In genomic region chr1:14597343-14598006, GRCh38 we compare ENCODE assay signal across 1 cellular context.
TF ChIP-seq lines count a peak whose summit lies in the region.

No MANE protein-coding gene starts in this region.

TF ChIP-seq in H1, 55 proteins besides CTCF, POLR2A, EP300 and RAD21:
- TF ChIP-seq HDAC2 (IDR thresholded peaks at IDR 0.05; ENCODE audit: borderline replicate concordance in 1 of 2, low read depth in 2 of 2, low read length in 2 of 2) (no peak), SP4 (IDR thresholded peaks at IDR 0.05; ENCODE audit: low read length) (no peak), CHD7 (IDR thresholded peaks at IDR 0.05; ENCODE audit: insufficient replicate concordance, low read length) (no peak), RNF2 (IDR thresholded peaks at IDR 0.05; ENCODE audit: borderline replicate concordance, low read depth, low read length, missing control alignments, poor library complexity, severe bottlenecking) (no peak), ASH2L (IDR thresholded peaks at IDR 0.05; ENCODE audit: low read length) (peak; percentile 21), TAF1 (IDR thresholded peaks at IDR 0.05; ENCODE audit: low read depth, low read length) (0 out of 2 replicates have a peak, but pooled peaks have one; percentile 19), KDM1A (IDR thresholded peaks at IDR 0.05; ENCODE audit: borderline replicate concordance, low read length) (0 out of 2 replicates have a peak, but pooled peaks have one; percentile 60), CEBPB (IDR thresholded peaks at IDR 0.05; ENCODE audit: low read depth, low read length) (0 out of 2 replicates have a peak, but pooled peaks have one; percentile 11), SIN3A (conservative IDR thresholded peaks at IDR 0.05 in 1 of 2, IDR thresholded peaks at IDR 0.05 in 1 of 2; ENCODE audit: low read depth in 1 of 2, low read length in 2 of 2) (no peak), ZNF274 (IDR thresholded peaks at IDR 0.05; ENCODE audit: borderline replicate concordance, extremely low read depth, low read length) (no peak), TEAD4 (IDR thresholded peaks at IDR 0.05; ENCODE audit: low read depth, low read length) (peak; percentile 56), RFX5 (IDR thresholded peaks at IDR 0.05; ENCODE audit: borderline replicate concordance, low read depth, low read length) (no peak), SUZ12 (IDR thresholded peaks at IDR 0.05; ENCODE audit: low read length) (no peak), YY1 (IDR thresholded peaks at IDR 0.05; ENCODE audit: low read depth, low read length) (peak; percentile 74), TCF12 (IDR thresholded peaks at IDR 0.05; ENCODE audit: low read depth, low read length) (no peak), E2F6 (IDR thresholded peaks at IDR 0.05) (no peak), CBX8 (IDR thresholded peaks at IDR 0.05; ENCODE audit: borderline replicate concordance, low read depth, low read length) (no peak), BACH1 (IDR thresholded peaks at IDR 0.05; ENCODE audit: low read length) (no peak), SP1 (IDR thresholded peaks at IDR 0.05; ENCODE audit: low read depth, low read length) (0 out of 2 replicates have a peak, but pooled peaks have one; percentile 56), USF2 (IDR thresholded peaks at IDR 0.05; ENCODE audit: low read length) (no peak), FOSL1 (IDR thresholded peaks at IDR 0.05; ENCODE audit: insufficient read depth, low read depth, low read length) (no peak), POLR2AphosphoS5 (IDR thresholded peaks at IDR 0.05; ENCODE audit: low read depth, low read length) (no peak)
